In the genomic region with DNA sequence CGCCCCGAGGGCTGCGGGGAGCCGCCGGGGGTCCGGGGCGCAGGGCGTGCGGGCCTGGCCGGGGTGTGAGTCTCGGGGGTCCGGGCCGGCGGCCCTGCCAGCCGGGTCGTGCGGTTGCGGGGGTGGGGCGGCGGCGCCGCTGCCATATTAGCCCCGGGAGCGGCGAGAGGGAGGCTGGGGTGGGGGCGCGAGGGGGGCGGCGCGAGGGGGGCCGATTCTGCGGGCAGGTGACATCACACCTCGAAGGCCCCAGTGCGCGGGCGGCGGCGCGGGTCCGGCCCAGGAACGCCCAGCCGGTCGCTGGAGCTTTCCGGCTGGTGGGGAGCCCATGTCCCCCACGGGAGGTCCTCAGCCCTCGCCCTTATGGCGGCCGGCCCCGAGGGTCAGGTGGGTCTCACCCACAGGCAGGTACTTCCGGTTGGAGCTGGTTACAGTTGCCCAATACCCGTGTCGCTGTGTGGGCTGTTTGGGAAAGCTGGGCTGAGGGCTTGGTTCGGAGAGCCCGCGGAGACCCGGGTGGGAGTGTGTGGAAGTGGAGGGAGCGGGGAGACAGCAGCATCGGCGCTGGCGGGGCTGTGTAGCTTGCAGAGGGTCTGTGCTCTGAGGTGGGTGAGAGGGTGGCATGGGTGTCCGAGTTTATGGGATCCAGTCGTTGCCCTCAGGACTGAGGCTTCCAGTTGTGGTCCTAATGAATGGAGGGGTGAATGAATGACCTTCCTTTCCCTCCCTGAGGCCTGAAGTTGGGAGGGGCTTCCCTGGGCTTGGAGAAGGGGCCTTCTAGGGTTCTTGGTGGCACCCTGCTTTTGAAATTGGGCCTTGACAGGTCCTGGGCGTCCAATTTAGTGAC, we compare ENCODE assay signal across 8 cellular contexts. TPM values are rescaled to one million over a fixed set of nuclear protein-coding genes. Genes with fewer than 3 reads are reported as not detected.
A peak's percentile ranks its signal among the peaks of the same experiment; 100 is the strongest.
DNase-seq lines count a peak whose midpoint lies in the region; ATAC-seq and TF ChIP-seq lines count a peak whose summit lies in the region.

No MANE protein-coding gene starts in this region.

- WGBS in right cardiac atrium: under 1% methylated on average over 63 of the region's 63 CpGs
- 2% methylated on average over 38 of the region's 63 CpGs for WGBS in smooth muscle cell (ENCODE audit: low lambda C conversion rate)

- peak overlapping the region; percentile 98 for H3K4me2 ChIP-seq in smooth muscle cell

- H3K27ac ChIP-seq in right cardiac atrium (ENCODE audit: low read length): peak overlapping the region; percentile 92
- peak overlapping the region; percentile 100 for H3K27ac ChIP-seq in smooth muscle cell (ENCODE audit: low read depth)

- ATAC-seq in right cardiac atrium: no peak
- no peak for ATAC-seq in GM18519 (IDR thresholded peaks at IDR 0.05; ENCODE audit: low FRiP score, unreplicated experiment)
- no peak for ATAC-seq in HG02840 (IDR thresholded peaks at IDR 0.05; ENCODE audit: low FRiP score, unreplicated experiment)
- no peak for ATAC-seq in HG03139 (IDR thresholded peaks at IDR 0.05; ENCODE audit: unreplicated experiment)

- peaks cover 57% of the 10 kb centered on the region for H3K79me2 ChIP-seq in smooth muscle cell (ENCODE audit: low read depth)

- intact Hi-C loops in right cardiac atrium (cut with DNase I): loop anchor here in 1 of 4 donors (5.0 kb wide), 1 partner anchor 292 kb away; a partner anchor contains a TSS

- H3K9me3 ChIP-seq in right cardiac atrium (ENCODE audit: control insufficient read depth, low read length) (no peaks in the 10 kb centered on the region), smooth muscle cell (replicated peaks; ENCODE audit: low read depth) (no peaks in the 10 kb centered on the region)

- no peaks in the 10 kb centered on the region for H3K36me3 ChIP-seq in smooth muscle cell (ENCODE audit: low read depth)

- no peak overlapping the region for H2AFZ ChIP-seq in smooth muscle cell (ENCODE audit: low read depth)

- H3K27me3 ChIP-seq in right cardiac atrium (ENCODE audit: control insufficient read depth, insufficient read depth) (no peaks in the 10 kb centered on the region), smooth muscle cell (ENCODE audit: low read depth) (no peaks in the 10 kb centered on the region)

- peak overlapping the region; percentile 100 for H3K9ac ChIP-seq in smooth muscle cell (ENCODE audit: low read depth)

- no peak for TF ChIP-seq CTCF in smooth muscle cell (IDR thresholded peaks at IDR 0.05; ENCODE audit: borderline replicate concordance, insufficient read depth, poor library complexity, severe bottlenecking)

- H3F3A ChIP-seq in smooth muscle cell (ENCODE audit: low read depth): peaks cover 3% of the 10 kb centered on the region

- DNase-seq in stimulated activated CD4-positive, alpha-beta T cell treated with anti-CD3 and anti-CD28 coated beads, Interleukin-15, amount 100 ng/mL, for 24 hours: peak; percentile 46
- DNase-seq in stimulated activated CD4-positive, alpha-beta T cell treated with anti-CD3 and anti-CD28 coated beads, Interleukin-4, amount 100 ng/mL, for 24 hours: no peak
- DNase-seq in activated gamma-delta T cell (lab: John Stamatoyannopoulos, UW) (peak; percentile 64), right cardiac atrium (peak in 2 of 3 donors; percentile 41 to 73), smooth muscle cell (lab: John Stamatoyannopoulos, UW; ENCODE audit: unreplicated experiment) (no peak)

- peaks cover 52% of the 10 kb centered on the region for H4K20me1 ChIP-seq in smooth muscle cell (ENCODE audit: low read depth)

- H3K4me1 ChIP-seq in right cardiac atrium (ENCODE audit: control insufficient read depth, insufficient read depth, low read length) (peaks cover 22% of the 10 kb centered on the region), smooth muscle cell (ENCODE audit: low read depth) (peaks cover 29% of the 10 kb centered on the region)

- H3K4me3 ChIP-seq in right cardiac atrium (ENCODE audit: low read length) (peak overlapping the region; percentile 97), smooth muscle cell (peak overlapping the region; percentile 100)

RNA-seq across cellular contexts. Expression of a gene that starts 0.8 kb away (rescaled TPM):
- total RNA-seq in right cardiac atrium: 100 to 1,000 TPM; 153 to 180 (median 179) TPM
- 206 TPM for polyA plus RNA-seq in right cardiac atrium
- total RNA-seq in smooth muscle cell: 50.5 and 99.2 TPM in 2 replicates
- 207 and 265 TPM in 2 replicates for polyA plus RNA-seq in smooth muscle cell

RNA-seq across cellular contexts. Expression of a gene that starts 5.6 kb away (rescaled TPM):
- total RNA-seq in right cardiac atrium (10 to 100 TPM; 10.6 to 16.5 (median 14.4) TPM), smooth muscle cell (12.0 and 15.7 TPM in 2 replicates)
- polyA plus RNA-seq in right cardiac atrium (12.1 TPM), smooth muscle cell (14.2 and 20.8 TPM in 2 replicates)

RNA-seq across cellular contexts. Expression of a gene that starts 16.7 kb away (rescaled TPM):
- total RNA-seq in right cardiac atrium (not detected), smooth muscle cell (not detected in 2 replicates)
- polyA plus RNA-seq in right cardiac atrium (0.27 TPM), smooth muscle cell (1.7 and 5.1 TPM in 2 replicates)

RNA-seq across cellular contexts. Expression of a gene that starts 23.3 kb away (rescaled TPM):
- total RNA-seq in right cardiac atrium: 10 to 100 TPM; 35.7 to 44.9 (median 37.8) TPM
- 18.0 TPM for polyA plus RNA-seq in right cardiac atrium
- 22.3 and 23.8 TPM in 2 replicates for total RNA-seq in smooth muscle cell
- 16.4 and 25.4 TPM in 2 replicates for polyA plus RNA-seq in smooth muscle cell

RNA-seq across cellular contexts. Expression of a gene that starts 39.6 kb away (rescaled TPM):
- total RNA-seq in right cardiac atrium: 10 to 100 TPM; 11.6 to 15.5 (median 13.0) TPM
- polyA plus RNA-seq in right cardiac atrium: 5.7 TPM
- total RNA-seq in smooth muscle cell: 5.1 and 9.2 TPM in 2 replicates
- 4.9 and 5.5 TPM in 2 replicates for polyA plus RNA-seq in smooth muscle cell

Comparison
In these comparisons a context has a peak if more than half of its experiments do, and no peak if none do; other contexts are left out.
1. DNase-seq: peak in stimulated activated CD4-positive, alpha-beta T cell treated with anti-CD3 and anti-CD28 coated beads, Interleukin-15, amount 100 ng/mL, for 24 hours (single experiment), activated gamma-delta T cell (single experiment) and right cardiac atrium (2 of 3); none in stimulated activated CD4-positive, alpha-beta T cell treated with anti-CD3 and anti-CD28 coated beads, Interleukin-4, amount 100 ng/mL, for 24 hours (single experiment) and smooth muscle cell (single experiment).